In the genomic region with DNA sequence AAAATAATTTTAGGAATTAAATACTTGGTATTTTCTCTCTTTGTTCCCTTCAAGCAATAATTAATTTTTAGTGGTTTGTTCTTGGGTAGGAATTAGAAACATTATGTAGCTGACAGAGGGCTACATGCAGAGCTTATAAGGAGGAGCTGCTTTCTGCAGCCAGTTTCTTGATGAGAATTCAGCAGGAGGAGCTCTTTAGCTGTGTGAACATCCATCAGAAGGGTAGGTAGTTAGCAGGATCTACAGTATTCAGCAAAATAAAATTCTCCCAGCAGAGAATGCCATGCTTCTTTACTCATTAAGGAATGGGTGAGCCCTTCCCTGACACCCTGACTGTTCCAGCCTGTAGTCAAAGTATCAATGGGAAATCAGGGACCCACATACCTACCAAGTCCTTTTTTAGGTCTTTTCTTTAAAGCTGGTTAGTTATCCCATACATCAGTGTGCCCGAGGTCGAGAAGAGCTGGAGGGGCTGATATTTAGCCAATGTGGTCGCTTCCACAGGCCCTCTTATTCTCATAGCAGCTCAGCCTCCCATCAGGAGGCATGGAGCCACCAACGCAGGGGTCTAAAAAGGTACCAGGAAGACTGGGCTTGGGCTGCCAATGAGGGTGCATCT, we compare ENCODE assay signal across 1 cellular context.
TF ChIP-seq lines count a peak whose summit lies in the region.

No MANE protein-coding gene starts in this region.

TF ChIP-seq in GM12878, 131 proteins besides CTCF, POLR2A, EP300 and RAD21 (continued from another document):
- TF ChIP-seq CREM (IDR thresholded peaks at IDR 0.05; ENCODE audit: low read depth) = no peak
- no peak for TF ChIP-seq ZNF384 (IDR thresholded peaks at IDR 0.05; ENCODE audit: borderline replicate concordance, low read depth, low read length)
- no peak for TF ChIP-seq RFX5 (IDR thresholded peaks at IDR 0.05; ENCODE audit: low read depth, low read length)
- TF ChIP-seq NR2C1 (IDR thresholded peaks at IDR 0.05) = no peak
- TF ChIP-seq NFYA (IDR thresholded peaks at IDR 0.05; ENCODE audit: borderline replicate concordance, low read depth, low read length) = no peak
- TF ChIP-seq RUNX3 (IDR thresholded peaks at IDR 0.05; ENCODE audit: low read length) = no peak
- TF ChIP-seq, protein P1, sequence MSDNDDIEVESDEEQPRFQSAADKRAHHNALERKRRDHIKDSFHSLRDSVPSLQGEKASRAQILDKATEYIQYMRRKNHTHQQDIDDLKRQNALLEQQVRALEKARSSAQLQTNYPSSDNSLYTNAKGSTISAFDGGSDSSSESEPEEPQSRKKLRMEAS (IDR thresholded peaks at IDR 0.05; ENCODE audit: low read depth, low read length) = no peak
- TF ChIP-seq, protein P2, sequence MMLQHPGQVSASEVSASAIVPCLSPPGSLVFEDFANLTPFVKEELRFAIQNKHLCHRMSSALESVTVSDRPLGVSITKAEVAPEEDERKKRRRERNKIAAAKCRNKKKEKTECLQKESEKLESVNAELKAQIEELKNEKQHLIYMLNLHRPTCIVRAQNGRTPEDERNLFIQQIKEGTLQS (IDR thresholded peaks at IDR 0.05; ENCODE audit: borderline replicate concordance, extremely low read depth, low read depth, low read length) = no peak
- no peak for TF ChIP-seq ESRRA (IDR thresholded peaks at IDR 0.05; ENCODE audit: low read length)
- no peak for TF ChIP-seq CEBPB (IDR thresholded peaks at IDR 0.05; ENCODE audit: borderline replicate concordance in 1 of 2, low read depth in 2 of 2, low read length in 2 of 2)
- TF ChIP-seq, protein P3, sequence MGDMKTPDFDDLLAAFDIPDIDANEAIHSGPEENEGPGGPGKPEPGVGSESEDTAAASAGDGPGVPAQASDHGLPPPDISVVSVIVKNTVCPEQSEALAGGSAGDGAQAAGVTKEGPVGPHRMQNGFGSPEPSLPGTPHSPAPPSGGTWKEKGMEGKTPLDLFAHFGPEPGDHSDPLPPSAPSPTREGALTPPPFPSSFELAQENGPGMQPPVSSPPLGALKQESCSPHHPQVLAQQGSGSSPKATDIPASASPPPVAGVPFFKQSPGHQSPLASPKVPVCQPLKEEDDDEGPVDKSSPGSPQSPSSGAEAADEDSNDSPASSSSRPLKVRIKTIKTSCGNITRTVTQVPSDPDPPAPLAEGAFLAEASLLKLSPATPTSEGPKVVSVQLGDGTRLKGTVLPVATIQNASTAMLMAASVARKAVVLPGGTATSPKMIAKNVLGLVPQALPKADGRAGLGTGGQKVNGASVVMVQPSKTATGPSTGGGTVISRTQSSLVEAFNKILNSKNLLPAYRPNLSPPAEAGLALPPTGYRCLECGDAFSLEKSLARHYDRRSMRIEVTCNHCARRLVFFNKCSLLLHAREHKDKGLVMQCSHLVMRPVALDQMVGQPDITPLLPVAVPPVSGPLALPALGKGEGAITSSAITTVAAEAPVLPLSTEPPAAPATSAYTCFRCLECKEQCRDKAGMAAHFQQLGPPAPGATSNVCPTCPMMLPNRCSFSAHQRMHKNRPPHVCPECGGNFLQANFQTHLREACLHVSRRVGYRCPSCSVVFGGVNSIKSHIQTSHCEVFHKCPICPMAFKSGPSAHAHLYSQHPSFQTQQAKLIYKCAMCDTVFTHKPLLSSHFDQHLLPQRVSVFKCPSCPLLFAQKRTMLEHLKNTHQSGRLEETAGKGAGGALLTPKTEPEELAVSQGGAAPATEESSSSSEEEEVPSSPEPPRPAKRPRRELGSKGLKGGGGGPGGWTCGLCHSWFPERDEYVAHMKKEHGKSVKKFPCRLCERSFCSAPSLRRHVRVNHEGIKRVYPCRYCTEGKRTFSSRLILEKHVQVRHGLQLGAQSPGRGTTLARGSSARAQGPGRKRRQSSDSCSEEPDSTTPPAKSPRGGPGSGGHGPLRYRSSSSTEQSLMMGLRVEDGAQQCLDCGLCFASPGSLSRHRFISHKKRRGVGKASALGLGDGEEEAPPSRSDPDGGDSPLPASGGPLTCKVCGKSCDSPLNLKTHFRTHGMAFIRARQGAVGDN (IDR thresholded peaks at IDR 0.05) = no peak
- TF ChIP-seq STAT3 (IDR thresholded peaks at IDR 0.05; ENCODE audit: low read depth, low read length) = no peak
- TF ChIP-seq SIX5 (IDR thresholded peaks at IDR 0.05; ENCODE audit: low read depth, low read length, severe bottlenecking) = no peak
